Comparison of ENCODE assay signal across 20 cellular contexts in the genomic region with DNA sequence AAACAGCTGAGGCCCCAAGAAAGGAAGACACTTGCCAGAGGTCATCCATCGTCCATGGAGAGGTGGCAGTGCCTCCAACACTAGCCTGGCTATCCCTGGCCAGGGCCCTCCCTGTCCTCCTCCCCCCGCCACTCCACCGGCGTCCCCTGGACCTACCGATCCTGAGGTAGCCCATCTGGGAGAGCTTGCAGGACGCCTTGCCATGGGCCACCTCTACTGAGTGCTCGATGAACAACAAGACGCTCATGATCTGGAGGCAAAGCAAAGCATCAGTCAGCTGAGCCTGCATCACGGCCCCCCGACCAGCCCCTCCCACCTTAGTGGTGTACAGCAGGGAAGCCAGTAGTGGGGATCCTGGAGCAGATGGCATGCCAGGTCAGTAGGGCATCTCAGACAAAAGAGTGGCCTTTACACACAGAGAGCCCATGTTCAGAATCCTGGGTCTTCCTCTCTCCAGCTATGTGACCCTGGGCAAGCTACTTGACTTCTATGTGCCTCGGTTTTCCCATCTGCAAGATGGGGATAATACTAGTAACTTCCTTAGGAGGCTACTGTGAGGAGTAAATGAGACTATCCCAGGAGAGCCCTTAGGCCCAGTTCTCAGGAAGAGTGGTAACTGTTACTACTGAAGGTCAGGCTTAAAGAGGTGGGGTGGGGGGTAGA. TPM values are rescaled to one million over a fixed set of nuclear protein-coding genes. Genes with fewer than 3 reads are reported as not detected.
DNase-seq lines count a peak whose midpoint lies in the region; ATAC-seq, FAIRE-seq and TF ChIP-seq lines count a peak whose summit lies in the region.
"Had no signal": no experiment of that assay in that cellular context is flagged by ENCODE, and none has a peak within 500 bp of the region (broad histone marks: within the 10 kb centered on the region; RNA-seq: fewer than 3 reads in every experiment).

No MANE protein-coding gene starts in this region.

- H3K36me3 ChIP-seq in endodermal cell (ENCODE audit: control insufficient read depth, insufficient read depth, low read length): no peaks in the 10 kb centered on the region
- H3K36me3 ChIP-seq: gastrocnemius medialis, thoracic aorta had no signal

- H3K4me1 Mint-ChIP-seq in CD4-positive, alpha-beta T cell (ENCODE audit: low read depth): peaks cover 94% of the 10 kb centered on the region
- H3K4me1 Mint-ChIP-seq in activated T-helper 1 cell treated with anti-CD3 and anti-CD28 coated beads, Interleukin-12 subunit alpha, Interleukin-12 subunit beta, Interleukin-2, Interleukin-4 antibody, amounts not matched to agents 30 ng/mL and 10 ng/mL and 1 ng/mL, durations not matched to agents 14 hours and 24 hours and 36 hours (ENCODE audit: low read depth): peaks cover 93% of the 10 kb centered on the region
- H3K4me1 Mint-ChIP-seq in naive B cell (peaks cover 82 to 100% (median 96%) of the 10 kb centered on the region in 3 donors), endodermal cell (peaks cover 14% of the 10 kb centered on the region)

- peaks cover 87% of the 10 kb centered on the region for H3K36me3 Mint-ChIP-seq in CD4-positive, alpha-beta T cell (ENCODE audit: low read depth)
- peaks cover 65% of the 10 kb centered on the region for H3K36me3 Mint-ChIP-seq in activated T-helper 1 cell treated with anti-CD3 and anti-CD28 coated beads, Interleukin-12 subunit alpha, Interleukin-12 subunit beta, Interleukin-2, Interleukin-4 antibody, amounts not matched to agents 30 ng/mL and 10 ng/mL and 1 ng/mL, durations not matched to agents 14 hours and 24 hours and 36 hours (ENCODE audit: low read depth)
- peaks cover 34 to 60% of the 10 kb centered on the region in 2 donors for H3K36me3 Mint-ChIP-seq in naive B cell
- no peaks in the 10 kb centered on the region for H3K36me3 Mint-ChIP-seq in endodermal cell (ENCODE audit: low read depth)

- no peaks in the 10 kb centered on the region for H3K9me3 ChIP-seq in CD4-positive, alpha-beta T cell (ENCODE audit: control insufficient read depth, low read length)
- H3K9me3 ChIP-seq in endodermal cell (ENCODE audit: control insufficient read depth, low read length): no peaks in the 10 kb centered on the region
- H3K9me3 ChIP-seq: ascending aorta, gastrocnemius medialis, thoracic aorta had no signal

- ATAC-seq in CD4-positive, alpha-beta T cell (ENCODE audit: poor library complexity): no peak
- no peak for ATAC-seq in naive B cell (ENCODE audit: low read depth in 2 of 2)
- no peak for ATAC-seq in HG03442 (IDR thresholded peaks at IDR 0.05; ENCODE audit: unreplicated experiment)
- ATAC-seq: activated T-cell treated with anti-CD3 and anti-CD28 coated beads, Interleukin-2, amount 50 U/mL, for 4 hours; gastrocnemius medialis had no signal

- POLR2A ChIA-PET in CD4-positive, alpha-beta T cell (lab: Charles Lee): interaction anchor here (2.6 to 13.3 kb wide), 4 partner anchors 10 to 22 kb away, joined by 17 to 457 read pairs (median 80); partner anchors contain the start of genes LAPTM5 and MATN1

- H3K4me1 ChIP-seq in endodermal cell (ENCODE audit: control insufficient read depth, insufficient read depth, low read length): no peaks in the 10 kb centered on the region
- H3K4me1 ChIP-seq: ascending aorta, gastrocnemius medialis had no signal

- peak overlapping the region; percentile 96 for H3K27ac Mint-ChIP-seq in CD4-positive, alpha-beta T cell
- peak overlapping the region; percentile 98 for H3K27ac Mint-ChIP-seq in activated T-helper 1 cell treated with anti-CD3 and anti-CD28 coated beads, Interleukin-12 subunit alpha, Interleukin-12 subunit beta, Interleukin-2, Interleukin-4 antibody, amounts not matched to agents 30 ng/mL and 10 ng/mL and 1 ng/mL, durations not matched to agents 14 hours and 24 hours and 36 hours
- peak overlapping the region; percentile 96 to 100 (median 98) for H3K27ac Mint-ChIP-seq in naive B cell
- no peak overlapping the region for H3K27ac Mint-ChIP-seq in endodermal cell

- CTCF ChIA-PET in CD4-positive, alpha-beta T cell (lab: Charles Lee): interaction anchor here (1.9 to 3.2 kb wide), 3 partner anchors 14 to 38 kb away, joined by 5 to 43 read pairs (median 15); partner anchors contain the start of gene LAPTM5

- no peak overlapping the region for H3K4me3 ChIP-seq in endodermal cell (ENCODE audit: low read length)
- H3K4me3 ChIP-seq: ascending aorta, gastrocnemius medialis, GM23248, lung, thoracic aorta had no signal

- WGBS in endodermal cell (ENCODE audit: insufficient coverage in 1 of 2, insufficient read length in 1 of 2), 2 experiments: 92 to 93% methylated on average over 6 to 11 of the region's 11 CpGs

- TF ChIP-seq POLR2A in GM12891 (IDR thresholded peaks at IDR 0.05; ENCODE audit: low read depth, low read length): no peak

- no peak overlapping the region for H3K9ac ChIP-seq in endodermal cell (ENCODE audit: extremely low read depth, low read length, poor library complexity, severe bottlenecking)
- H3K9ac ChIP-seq: GM23248 had no signal

- H3K9me3 Mint-ChIP-seq in CD4-positive, alpha-beta T cell: no peaks in the 10 kb centered on the region
- H3K9me3 Mint-ChIP-seq in activated T-helper 1 cell treated with anti-CD3 and anti-CD28 coated beads, Interleukin-12 subunit alpha, Interleukin-12 subunit beta, Interleukin-2, Interleukin-4 antibody, amounts not matched to agents 30 ng/mL and 10 ng/mL and 1 ng/mL, durations not matched to agents 14 hours and 24 hours and 36 hours: peaks cover 3% of the 10 kb centered on the region
- peaks cover 0 to 6% (median 0%) of the 10 kb centered on the region in 7 donors for H3K9me3 Mint-ChIP-seq in naive B cell
- H3K9me3 Mint-ChIP-seq in endodermal cell: no peaks in the 10 kb centered on the region
- H3K9me3 Mint-ChIP-seq: activated T-cell treated with anti-CD3 and anti-CD28 coated beads, Interleukin-2, amount 50 U/mL, for 4 hours had no signal

- no peak for TF ChIP-seq CTCF in CD4-positive, alpha-beta T cell (IDR thresholded peaks at IDR 0.05)
- TF ChIP-seq CTCF in endodermal cell (conservative IDR thresholded peaks at IDR 0.05): no peak

- H3K4me3 Mint-ChIP-seq in CD4-positive, alpha-beta T cell: peak overlapping the region; percentile 54
- no peak overlapping the region for H3K4me3 Mint-ChIP-seq in activated T-helper 1 cell treated with anti-CD3 and anti-CD28 coated beads, Interleukin-12 subunit alpha, Interleukin-12 subunit beta, Interleukin-2, Interleukin-4 antibody, amounts not matched to agents 30 ng/mL and 10 ng/mL and 1 ng/mL, durations not matched to agents 14 hours and 24 hours and 36 hours
- H3K4me3 Mint-ChIP-seq in naive B cell: peak overlapping the region in 7 of 8 donors; percentile 42 to 100 (median 90)
- no peak overlapping the region for H3K4me3 Mint-ChIP-seq in endodermal cell

- peak overlapping the region; percentile 97 for H3K27ac ChIP-seq in CD4-positive, alpha-beta T cell (ENCODE audit: low read depth, low read length)
- H3K27ac ChIP-seq in endodermal cell (ENCODE audit: low read depth, low read length): no peak overlapping the region
- H3K27ac ChIP-seq: ascending aorta, C4-2B, gastrocnemius medialis, GM23248, thoracic aorta had no signal

- intact Hi-C loops in CD4-positive, alpha-beta T cell (cut with DNase I, micrococcal nuclease): loop anchor here in 1 of 2 experiments (2.0 kb wide), 2 partner anchors 22 to 36 kb away; no protein-coding TSS in a partner anchor
- intact Hi-C loops in activated T-helper 1 cell treated with anti-CD3 and anti-CD28 coated beads, Interleukin-12 subunit alpha, Interleukin-12 subunit beta, Interleukin-2, Interleukin-4 antibody, amounts not matched to agents 30 ng/mL and 10 ng/mL and 1 ng/mL, durations not matched to agents 14 hours and 24 hours and 36 hours (cut with micrococcal nuclease): loop anchor here (5.0 to 10.0 kb wide), 2 partner anchors 1020 to 1028 kb away; partner anchors contain the start of gene ADGRB2

- peak; percentile 9 for FAIRE-seq in GM12891 (lab: Jason Lieb, UNC)
- FAIRE-seq: RCC 7860 had no signal

- DNase-seq in CD4-positive, alpha-beta T cell: no peak
- DNase-seq in GM12891 (ENCODE audit: insufficient read length, low spot score): no peak
- no peak for DNase-seq in activated T-helper 1 cell treated with anti-CD3 and anti-CD28 coated beads, Interleukin-12 subunit alpha, Interleukin-12 subunit beta, Interleukin-2, Interleukin-4 antibody, amounts not matched to agents 30 ng/mL and 10 ng/mL and 1 ng/mL, durations not matched to agents 14 hours and 24 hours and 36 hours (ENCODE audit: low spot score)
- no peak for DNase-seq in naive B cell
- no peak for DNase-seq in NCI-H146 (lab: John Stamatoyannopoulos, UW)
- no peak for DNase-seq in endodermal cell
- DNase-seq: activated CD4-positive, CD25-positive, alpha-beta regulatory T cell; activated T-cell treated with anti-CD3 and anti-CD28 coated beads, Interleukin-2, amount 50 U/mL, for 4 hours; gastrocnemius medialis; GM23248; NCI-H2029 had no signal

- no peaks in the 10 kb centered on the region for H3K27me3 Mint-ChIP-seq in CD4-positive, alpha-beta T cell
- no peaks in the 10 kb centered on the region for H3K27me3 Mint-ChIP-seq in activated T-helper 1 cell treated with anti-CD3 and anti-CD28 coated beads, Interleukin-12 subunit alpha, Interleukin-12 subunit beta, Interleukin-2, Interleukin-4 antibody, amounts not matched to agents 30 ng/mL and 10 ng/mL and 1 ng/mL, durations not matched to agents 14 hours and 24 hours and 36 hours (ENCODE audit: insufficient read depth)
- H3K27me3 Mint-ChIP-seq in naive B cell: no peaks in the 10 kb centered on the region
- peaks cover 3% of the 10 kb centered on the region for H3K27me3 Mint-ChIP-seq in endodermal cell (ENCODE audit: insufficient read depth)

- H3K27me3 ChIP-seq in CD4-positive, alpha-beta T cell (ENCODE audit: control insufficient read depth, insufficient read depth, low read length): no peaks in the 10 kb centered on the region
- no peaks in the 10 kb centered on the region for H3K27me3 ChIP-seq in endodermal cell (ENCODE audit: control insufficient read depth, insufficient read depth, low read length, poor library complexity, severe bottlenecking)
- H3K27me3 ChIP-seq: ascending aorta, gastrocnemius medialis had no signal

RNA-seq across cellular contexts. Expression of gene LAPTM5, which starts 15.1 kb away (rescaled TPM):
- 100 to 1,000 TPM; 625 to 642 TPM for total RNA-seq in CD4-positive, alpha-beta T cell
- 479 TPM for polyA plus RNA-seq in GM12891 (2012; ENCODE audit: low read depth, missing spikeins)
- 199 and 214 TPM in 2 replicates for total RNA-seq in activated T-helper 1 cell treated with anti-CD3 and anti-CD28 coated beads, Interleukin-12 subunit alpha, Interleukin-12 subunit beta, Interleukin-2, Interleukin-4 antibody, amounts not matched to agents 30 ng/mL and 10 ng/mL and 1 ng/mL, durations not matched to agents 14 hours and 24 hours and 36 hours
- 1,000 to 10,000 TPM; 1,442 to 2,525 (median 1,701) TPM for polyA plus RNA-seq in naive B cell (ENCODE audit: low read depth in 6 of 6)
- not detected for total RNA-seq in endodermal cell
- polyA plus RNA-seq in endodermal cell (2013, experiment 1 of 2): 0.93 TPM
- 0.58 TPM for polyA plus RNA-seq in endodermal cell (2013, experiment 2 of 2)
- total RNA-seq: GM23248, renal cortical epithelial cell had no signal

RNA-seq across cellular contexts. Expression of gene MATN1, which starts 19.0 kb away (rescaled TPM):
- 1 to 10 TPM; 2.5 to 2.7 TPM for total RNA-seq in CD4-positive, alpha-beta T cell
- 0.65 TPM for polyA plus RNA-seq in GM12891 (2012; ENCODE audit: low read depth, missing spikeins)
- 0.42 and 0.70 TPM in 2 replicates for total RNA-seq in activated T-helper 1 cell treated with anti-CD3 and anti-CD28 coated beads, Interleukin-12 subunit alpha, Interleukin-12 subunit beta, Interleukin-2, Interleukin-4 antibody, amounts not matched to agents 30 ng/mL and 10 ng/mL and 1 ng/mL, durations not matched to agents 14 hours and 24 hours and 36 hours
- polyA plus RNA-seq in naive B cell (ENCODE audit: low read depth in 6 of 6): 1 to 10 TPM in 2 of 6 donors, under 1 TPM in 4; 0.21 to 3.1 (median 0.39) TPM
- total RNA-seq in endodermal cell: not detected
- polyA plus RNA-seq in endodermal cell (2013, experiment 1 of 2): 0.32 TPM
- not detected for polyA plus RNA-seq in endodermal cell (2013, experiment 2 of 2)
- total RNA-seq: gastrocnemius medialis, HT-29, M059J, renal cortical epithelial cell had no signal
- polyA plus RNA-seq: GM23248 had no signal

Comparison
In these comparisons a context has a peak if more than half of its experiments do, and no peak if none do; other contexts are left out.
1. H3K4me3 Mint-ChIP-seq: peak in CD4-positive, alpha-beta T cell (single experiment) and naive B cell (7 of 8); none in activated T-helper 1 cell treated with anti-CD3 and anti-CD28 coated beads, Interleukin-12 subunit alpha, Interleukin-12 subunit beta, Interleukin-2, Interleukin-4 antibody, amounts not matched to agents 30 ng/mL and 10 ng/mL and 1 ng/mL, durations not matched to agents 14 hours and 24 hours and 36 hours (single experiment) and endodermal cell (single experiment).
2. RNA of gene LAPTM5, which starts 15.1 kb away (total RNA-seq): 625 to 642 TPM in CD4-positive, alpha-beta T cell and 199 to 214 TPM in activated T-helper 1 cell treated with anti-CD3 and anti-CD28 coated beads, Interleukin-12 subunit alpha, Interleukin-12 subunit beta, Interleukin-2, Interleukin-4 antibody, amounts not matched to agents 30 ng/mL and 10 ng/mL and 1 ng/mL, durations not matched to agents 14 hours and 24 hours and 36 hours; not detected in endodermal cell; every median in the first group is over 100 times any median in the second.